Comparison of ENCODE assay signal across 31 cellular contexts in genomic region chr2:231791107-231791506, GRCh38.
"Had no signal": no experiment of that assay in that cellular context is flagged by ENCODE, and none has a peak within 500 bp of the region (broad histone marks: within the 10 kb centered on the region; RNA-seq: fewer than 3 reads in every experiment).

No MANE protein-coding gene starts in this region.

- ATAC-seq: activated CD4-positive, alpha-beta T cell treated with anti-CD3 and anti-CD28 coated beads for 36 hours; activated CD8-positive, alpha-beta memory T cell treated with anti-CD3 and anti-CD28 coated beads, Interleukin-2, amount 10 ng/mL, durations not matched to agents 7 days and 5 days; activated CD8-positive, alpha-beta T cell treated with anti-CD3 and anti-CD28 coated beads, Interleukin-2, amount 10 ng/mL, durations not matched to agents 7 days and 5 days; activated naive CD8-positive, alpha-beta T cell treated with anti-CD3 and anti-CD28 coated beads, Interleukin-2, amount 50 U/mL, for 24 hours; body of pancreas; effector memory CD8-positive, alpha-beta T cell; gastroesophageal sphincter; T-helper 17 cell had no signal

- H3K9me3 ChIP-seq: adrenal gland, body of pancreas, esophagus squamous epithelium, gastroesophageal sphincter had no signal

- H3K27ac ChIP-seq: adrenal gland, body of pancreas, epithelial cell of prostate, esophagus squamous epithelium, gastroesophageal sphincter, WERI-Rb-1 had no signal

- H3K27me3 ChIP-seq: adrenal gland, body of pancreas, esophagus squamous epithelium, gastroesophageal sphincter had no signal

- DNase-seq: activated CD4-positive, alpha-beta memory T cell treated with anti-CD3 and anti-CD28 coated beads for 36 hours; activated CD4-positive, alpha-beta T cell treated with anti-CD3 and anti-CD28 coated beads for 36 hours; activated CD4-positive, alpha-beta T cell treated with anti-CD3 and anti-CD28 coated beads, Interleukin-2, amount 10 ng/mL, durations not matched to agents 24 days and 14 days; activated CD4-positive, CD25-positive, alpha-beta regulatory T cell; activated CD4-positive, CD25-positive, alpha-beta regulatory T cell treated with anti-CD3 and anti-CD28 coated beads, Interleukin-2, amount 50 U/mL, for 72 hours; activated CD8-positive, alpha-beta memory T cell treated with anti-CD3 and anti-CD28 coated beads, Interleukin-2, amount 10 ng/mL, durations not matched to agents 7 days and 5 days; activated CD8-positive, alpha-beta memory T cell treated with anti-CD3 and anti-CD28 coated beads, Interleukin-2, amount 50 U/mL, for 4 hours; activated CD8-positive, alpha-beta T cell treated with anti-CD3 and anti-CD28 coated beads, Interleukin-2, amount 10 ng/mL, durations not matched to agents 7 days and 5 days; activated effector memory CD4-positive, alpha-beta T cell treated with anti-CD3 and anti-CD28 coated beads, Interleukin-2, amount 50 U/mL, for 16 hours; activated naive CD4-positive, alpha-beta T cell treated with anti-CD3 and anti-CD28 coated beads for 36 hours; activated naive CD8-positive, alpha-beta T cell treated with anti-CD3 and anti-CD28 coated beads for 36 hours; activated naive CD8-positive, alpha-beta T cell treated with anti-CD3 and anti-CD28 coated beads, Interleukin-2, amount 50 U/mL, for 24 hours; activated T-cell treated with anti-CD3 and anti-CD28 coated beads, Interleukin-2, amount 50 U/mL, for 1 hour; activated T-cell treated with anti-CD3 and anti-CD28 coated beads, Interleukin-2, amount 50 U/mL, for 48 hours; adrenal gland; amygdala; aorta; body of pancreas; caudate nucleus; cortex of kidney; dermis blood vessel endothelial cell; effector CD4-positive, alpha-beta T cell; effector memory CD8-positive, alpha-beta T cell; esophagus squamous epithelium; foreskin melanocyte; T-helper 1 cell; T-helper 17 cell; T1000; WERI-Rb-1 had no signal

- H3K4me3 ChIP-seq: adrenal gland, body of pancreas, esophagus squamous epithelium, gastroesophageal sphincter had no signal
